15 cellular contexts compared by ENCODE assay signal in the genomic region with DNA sequence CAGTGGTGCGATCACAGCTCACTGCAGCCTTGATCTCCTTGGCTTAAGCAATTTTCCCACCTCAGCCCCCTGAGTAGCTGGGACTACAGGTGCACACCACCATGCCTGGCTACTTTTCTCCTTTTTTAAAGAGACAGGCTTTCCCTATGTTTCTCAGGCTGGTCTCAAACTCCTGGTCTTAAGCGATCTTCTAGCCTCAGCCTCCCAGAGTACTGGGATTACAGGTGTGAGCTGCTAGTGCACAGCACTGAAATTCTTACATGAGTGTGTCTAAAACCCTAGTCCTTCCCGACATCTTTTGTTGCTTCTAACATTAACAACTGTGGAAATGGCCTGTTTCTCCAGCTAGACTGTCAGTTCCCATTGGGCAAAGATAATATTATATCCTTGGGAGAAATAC. TPM values are rescaled to one million over a fixed set of nuclear protein-coding genes. Genes with fewer than 3 reads are reported as not detected.
DNase-seq lines count a peak whose midpoint lies in the region; ATAC-seq, FAIRE-seq and TF ChIP-seq lines count a peak whose summit lies in the region.
"Had no signal": no experiment of that assay in that cellular context is flagged by ENCODE, and none has a peak within 500 bp of the region (broad histone marks: within the 10 kb centered on the region; RNA-seq: fewer than 3 reads in every experiment).

No MANE protein-coding gene starts in this region.

- peaks cover 40% of the 10 kb centered on the region for H3F3A ChIP-seq in GM23248 (ENCODE audit: insufficient read depth)

- H3K9me2 ChIP-seq in GM23248 (ENCODE audit: insufficient read depth) = no peaks in the 10 kb centered on the region

- TF ChIP-seq EP300 in GM12878 (IDR thresholded peaks at IDR 0.05; ENCODE audit: borderline replicate concordance in 1 of 2, control insufficient read depth in 1 of 2, low read depth in 2 of 2, low read length in 2 of 2) = no peak

- RAD21 ChIA-PET in GM12878 (lab: Charles Lee; ENCODE audit: unreplicated experiment) = interaction anchor here (0.8 to 2.4 kb wide), 5 partner anchors 11 to 169 kb away, joined by 3 to 9 read pairs (median 4); no protein-coding TSS in a partner anchor

- H3K27me3 ChIP-seq in ACC112 (ENCODE audit: insufficient read depth, low read length) (no peaks in the 10 kb centered on the region), GM23248 (replicated peaks; ENCODE audit: insufficient read depth) (no peaks in the 10 kb centered on the region), GM12878 (replicated peaks in 1 of 2; ENCODE audit: control insufficient read depth in 2 of 2, insufficient read depth in 2 of 2, low read length in 1 of 2) (no peaks in the 10 kb centered on the region), left lung (no peaks in the 10 kb centered on the region), spleen (replicated peaks in 1 of 7) (no peaks in the 10 kb centered on the region)
- H3K27me3 ChIP-seq: SJCRH30 had no signal

- H3K4me3 ChIP-seq in ACC112 (ENCODE audit: low read depth, low read length) (peak overlapping the region; percentile 99), GM23248 (peak overlapping the region; percentile 94; the same call in 1 of the 2 replicates), GM12878 (no peak overlapping the region; the same call in 1 of the 2 replicates), mesodermal cell (ENCODE audit: extremely low read depth, insufficient read depth, low read length, poor library complexity, severe bottlenecking) (peak overlapping the region; percentile 72), left lung (peak overlapping the region in 1 of 2 donors; percentile 91), spleen (no peak overlapping the region)
- H3K4me3 ChIP-seq: mucosa of descending colon, SJCRH30 had no signal

- TF ChIP-seq CTCF in GM12878 (IDR thresholded peaks at IDR 0.05 in 2 of 3, conservative IDR thresholded peaks at IDR 0.05 in 1 of 3; ENCODE audit: control insufficient read depth in 2 of 3, extremely low read depth in 1 of 3, insufficient read depth in 1 of 3, low read depth in 3 of 3, low read length in 3 of 3) (no peak), left lung (IDR thresholded peaks at IDR 0.05) (no peak), spleen (IDR thresholded peaks at IDR 0.05 in 8 of 11, conservative IDR thresholded peaks at IDR 0.05 in 3 of 11) (no peak)

- H3K79me2 ChIP-seq in ACC112 (ENCODE audit: control insufficient read depth, insufficient read depth, low read length, unreplicated experiment) = peaks cover 86% of the 10 kb centered on the region
- H3K79me2 ChIP-seq in GM23248 (ENCODE audit: insufficient read depth) = peaks cover 78% of the 10 kb centered on the region
- H3K79me2 ChIP-seq in GM12878 (ENCODE audit: control insufficient read depth, insufficient read depth, low read length) = peaks cover 77% of the 10 kb centered on the region

- intact Hi-C loops in GM12878 (cut with micrococcal nuclease; ENCODE audit: unreplicated experiment) = loop anchor here (5.0 kb wide), 1 partner anchor 257 kb away; the partner anchor contains the start of genes MDH1 and WDPCP
- intact Hi-C loops in left lung (cut with DNase I) = no loop called here
- intact Hi-C loops in spleen (cut with DNase I; ENCODE audit: low total_unique reads) = no loop called here

- 77 to 84% methylated on average over 3 of the region's 3 CpGs for WGBS in GM23248 (ENCODE audit: low coverage in 1 of 2, low lambda C conversion rate in 2 of 2, missing lambda C conversion rate in 2 of 2), 2 experiments
- 100% methylated on average over 3 of the region's 3 CpGs for WGBS in GM12878 (ENCODE audit: insufficient coverage, insufficient replicate concordance, low lambda C conversion rate, missing lambda C conversion rate)
- 62 to 65% methylated on average over 2 of the region's 3 CpGs for WGBS in mesodermal cell (ENCODE audit: insufficient coverage in 2 of 2), 2 experiments
- 84 to 95% (median 89%) methylated on average over 3 of the region's 3 CpGs for WGBS in spleen, 5 donors

- H3K9ac ChIP-seq in GM23248 (peak overlapping the region; percentile 97; the same call in 1 of the 2 replicates), GM12878 (ENCODE audit: control insufficient read depth, insufficient read depth, low read length) (no peak overlapping the region)

- no peak for FAIRE-seq in GM12878 (lab: Jason Lieb, UNC)

- CTCF ChIA-PET in GM12878 (lab: Yijun Ruan, JAX) = interaction anchor here (0.6 to 4.0 kb wide), 8 partner anchors 8 to 613 kb away, joined by 3 to 36 read pairs (median 3); no protein-coding TSS in a partner anchor

- POLR2A ChIA-PET in GM12878 (lab: Charles Lee) = no interaction called here

- in situ Hi-C loops in GM23248 (cut with MboI) (no loop called here), GM12878 (cut with MboI) (no loop called here)

- H3K4me2 ChIP-seq in GM23248 (ENCODE audit: unreplicated experiment) = peak overlapping the region; percentile 96
- H3K4me2 ChIP-seq in GM12878 (ENCODE audit: control insufficient read depth, insufficient read depth) = peak overlapping the region; percentile 12; the same call in 1 of the 2 replicates

- H4K20me1 ChIP-seq in GM23248 (ENCODE audit: insufficient read depth) (no peaks in the 10 kb centered on the region), GM12878 (ENCODE audit: control insufficient read depth, insufficient read depth) (0 out of 2 replicates have a peak, but pooled peaks cover 2% of the 10 kb centered on the region)

- H3K27ac ChIP-seq in ACC112 (ENCODE audit: low read depth, low read length) = no peak overlapping the region
- H3K27ac ChIP-seq in GM23248 = no peak overlapping the region
- H3K27ac ChIP-seq in GM12878 (ENCODE audit: control insufficient read depth, insufficient read depth) = no peak overlapping the region
- no peak overlapping the region for H3K27ac ChIP-seq in mesodermal cell (ENCODE audit: low read depth, low read length, severe bottlenecking)
- no peak overlapping the region for H3K27ac ChIP-seq in left lung
- H3K27ac ChIP-seq in spleen = peak overlapping the region in 1 of 8 donors; percentile 99
- H3K27ac ChIP-seq: SJCRH30 had no signal

- H3K9me3 ChIP-seq in GM23248 (ENCODE audit: low read depth) = no peaks in the 10 kb centered on the region
- peaks cover 4% of the 10 kb centered on the region; the same call in 2 of the 3 replicates for H3K9me3 ChIP-seq in GM12878 (replicated peaks; ENCODE audit: control insufficient read depth, insufficient read depth, low read length)
- peaks cover 3% of the 10 kb centered on the region for H3K9me3 ChIP-seq in mesodermal cell (ENCODE audit: control insufficient read depth, low read length)
- no peaks in the 10 kb centered on the region for H3K9me3 ChIP-seq in left lung
- H3K9me3 ChIP-seq in spleen = no peaks in the 10 kb centered on the region
- H3K9me3 ChIP-seq: mucosa of descending colon had no signal

- H2AFZ ChIP-seq in ACC112 (ENCODE audit: low read length, unreplicated experiment) (no peak overlapping the region), GM23248 (no peak overlapping the region), GM12878 (ENCODE audit: control insufficient read depth, low read depth, low read length) (no peak overlapping the region)

- peaks cover 6% of the 10 kb centered on the region; the same call in 1 of the 2 replicates for H3K36me3 ChIP-seq in ACC112 (ENCODE audit: insufficient read depth, low read length)
- H3K36me3 ChIP-seq in GM23248 (ENCODE audit: low read depth) = no peaks in the 10 kb centered on the region
- no peaks in the 10 kb centered on the region for H3K36me3 ChIP-seq in GM12878 (ENCODE audit: control insufficient read depth in 2 of 2, insufficient read depth in 2 of 2, low read length in 1 of 2)
- no peaks in the 10 kb centered on the region for H3K36me3 ChIP-seq in mesodermal cell (ENCODE audit: control insufficient read depth, insufficient read depth, low read length)
- no peaks in the 10 kb centered on the region for H3K36me3 ChIP-seq in left lung
- H3K36me3 ChIP-seq in spleen = no peaks in the 10 kb centered on the region

- SMC1A ChIA-PET in GM12878 (lab: Charles Lee; ENCODE audit: uncharacterized antibody, unreplicated experiment) = interaction anchor here (1.3 to 7.6 kb wide), 4 partner anchors 9 to 257 kb away, joined by 3 to 90 read pairs (median 34); partner anchors contain the start of gene WDPCP

- H3K4me1 ChIP-seq in ACC112 (ENCODE audit: control insufficient read depth, insufficient read depth, low read length, unreplicated experiment) (peaks cover 45% of the 10 kb centered on the region), GM23248 (ENCODE audit: insufficient read depth) (peaks cover 48% of the 10 kb centered on the region), GM12878 (ENCODE audit: control insufficient read depth, insufficient read depth, low read length) (no peaks in the 10 kb centered on the region), mesodermal cell (ENCODE audit: control insufficient read depth, insufficient read depth, low read length, poor library complexity, severe bottlenecking) (peaks cover 19% of the 10 kb centered on the region), left lung (peaks cover 20 to 63% of the 10 kb centered on the region in 2 donors), spleen (peaks cover 16 to 85% (median 54%) of the 10 kb centered on the region in 6 donors)

- BruUV-seq in GM12878 (replicated peaks; lab: Mats Ljungman, UMichigan) = no TSS peak

- ATAC-seq in GM12878 (no peak), left lung (no peak)
- ATAC-seq: mucosa of descending colon had no signal

- no peak for TF ChIP-seq RAD21 in GM12878 (IDR thresholded peaks at IDR 0.05; ENCODE audit: insufficient read depth, low read depth, low read length)

- TF ChIP-seq POLR2A in GM12878 (IDR thresholded peaks at IDR 0.05; ENCODE audit: low read depth, low read length) = no peak
- TF ChIP-seq POLR2A in spleen (IDR thresholded peaks at IDR 0.05) = no peak

- DNase-seq in GM23248 = no peak
- DNase-seq in GM12878 (ENCODE audit: low read depth, low spot score) = no peak
- no peak for DNase-seq in NCI-H1092 treated with DMSO at 0.1 percent for 48 hours (lab: John Stamatoyannopoulos, UW)
- DNase-seq in left lung = no peak
- DNase-seq in spleen = no peak
- DNase-seq in GM19240 (ENCODE audit: insufficient read length, low spot score) = no peak
- DNase-seq: activated CD4-positive, alpha-beta T cell treated with anti-CD3 and anti-CD28 coated beads for 4 hours; C1 segment of cervical spinal cord; effector memory CD4-positive, alpha-beta T cell; mucosa of descending colon; NCI-H1417 treated with DMSO at 0.1 percent for 48 hours; NCI-H526 treated with DMSO at 0.1 percent for 48 hours; SJCRH30 had no signal

RNA-seq across cellular contexts. Expression of gene UGP2, which starts 2.9 kb away (rescaled TPM):
- total RNA-seq in GM23248 (2014; rRNA removed; shearing (Covaris generic)) = 151 and 168 TPM in 2 replicates
- polyA plus RNA-seq in GM23248 (2016; fragmentation: Nextera tagmentation; extraction: Ambion mirVana) (180 TPM in 2 replicates), GM12878 (2011; rRNA removed) (71.2 and 122 TPM in 2 replicates), GM12878 (2014; fragmentation: Illumina TruSeq; extraction: Trizol) (87.1 and 108 TPM in 2 replicates), GM12878 (2014; fragmentation: Nextera tagmentation; extraction: Ambion mirVana) (10 to 100 TPM; 81.0 to 89.0 TPM), GM12878 (2014; rRNA removed) (37.2 and 49.1 TPM in 2 replicates), GM12878 (2016; fragmentation: Nextera tagmentation; extraction: Ambion mirVana) (10 to 100 TPM; 91.7 to 98.3 TPM), spleen (10 to 100 TPM; 46.3 to 63.2 (median 61.0) TPM)
- 46.0 and 61.1 TPM in 2 replicates for total RNA-seq in GM12878 (2013; cell fraction: nucleolus; rRNA removed)
- total RNA-seq in GM12878 (2014; rRNA removed) (40.8 and 50.7 TPM in 2 replicates), GM12878 (2014; rRNA removed; fragmentation: Illumina TruSeq; extraction: Trizol) (69.8 and 70.1 TPM in 2 replicates), GM12878 (2021) (57.4 and 64.8 TPM in 2 replicates), left lung (100 to 1,000 TPM; 150 to 165 TPM), spleen (100 to 1,000 TPM in 2 of 7 donors, 10 to 100 TPM in 5; 70.5 to 106 (median 91.2) TPM)
- 49.9 TPM for polyA plus RNA-seq in GM12878 (2011; ENCODE audit: low read depth)
- 22.0 and 25.7 TPM in 2 replicates for polyA plus RNA-seq in GM12878 (2011; cell fraction: cytosol; rRNA removed)
- polyA plus RNA-seq in GM12878 (2011; cell fraction: nucleus; rRNA removed) = 21.2 and 22.8 TPM in 2 replicates
- 61.7 and 69.6 TPM in 2 replicates for polyA plus RNA-seq in GM12878 (2012)
- 20.1 and 29.6 TPM in 2 replicates for polyA minus RNA-seq in GM12878 (2011; rRNA and poly(A)+ RNA removed)
- polyA minus RNA-seq in GM12878 (2011; cell fraction: cytosol; rRNA and poly(A)+ RNA removed) = 17.9 and 19.5 TPM in 2 replicates
- polyA minus RNA-seq in GM12878 (2011; cell fraction: nucleus; rRNA and poly(A)+ RNA removed) = 15.4 and 23.7 TPM in 2 replicates
- 122 TPM for polyA plus RNA-seq in mesodermal cell (2013, experiment 1 of 2)
- 143 TPM for polyA plus RNA-seq in mesodermal cell (2013, experiment 2 of 2)

Comparison
In these comparisons a context has a peak if more than half of its experiments do, and no peak if none do; other contexts are left out.
1. H3K4me3 ChIP-seq: peak in ACC112 (single experiment), GM23248 (single experiment) and mesodermal cell (single experiment); none in GM12878 (single experiment) and spleen (0 of 8).